In genomic region chr20:2663887-2664719, GRCh38 we compare ENCODE assay signal across 1 cellular context.
TF ChIP-seq lines count a peak whose summit lies in the region.

Gene IDH3B, minus strand, starts transcription at chr20:2664216. Its CDS starts 28 bp downstream, at chr20:2664188.

TF ChIP-seq in HepG2, 621 proteins besides CTCF, POLR2A, EP300 and RAD21 (continued from another document and continues in another):
- TF ChIP-seq, protein P1, sequence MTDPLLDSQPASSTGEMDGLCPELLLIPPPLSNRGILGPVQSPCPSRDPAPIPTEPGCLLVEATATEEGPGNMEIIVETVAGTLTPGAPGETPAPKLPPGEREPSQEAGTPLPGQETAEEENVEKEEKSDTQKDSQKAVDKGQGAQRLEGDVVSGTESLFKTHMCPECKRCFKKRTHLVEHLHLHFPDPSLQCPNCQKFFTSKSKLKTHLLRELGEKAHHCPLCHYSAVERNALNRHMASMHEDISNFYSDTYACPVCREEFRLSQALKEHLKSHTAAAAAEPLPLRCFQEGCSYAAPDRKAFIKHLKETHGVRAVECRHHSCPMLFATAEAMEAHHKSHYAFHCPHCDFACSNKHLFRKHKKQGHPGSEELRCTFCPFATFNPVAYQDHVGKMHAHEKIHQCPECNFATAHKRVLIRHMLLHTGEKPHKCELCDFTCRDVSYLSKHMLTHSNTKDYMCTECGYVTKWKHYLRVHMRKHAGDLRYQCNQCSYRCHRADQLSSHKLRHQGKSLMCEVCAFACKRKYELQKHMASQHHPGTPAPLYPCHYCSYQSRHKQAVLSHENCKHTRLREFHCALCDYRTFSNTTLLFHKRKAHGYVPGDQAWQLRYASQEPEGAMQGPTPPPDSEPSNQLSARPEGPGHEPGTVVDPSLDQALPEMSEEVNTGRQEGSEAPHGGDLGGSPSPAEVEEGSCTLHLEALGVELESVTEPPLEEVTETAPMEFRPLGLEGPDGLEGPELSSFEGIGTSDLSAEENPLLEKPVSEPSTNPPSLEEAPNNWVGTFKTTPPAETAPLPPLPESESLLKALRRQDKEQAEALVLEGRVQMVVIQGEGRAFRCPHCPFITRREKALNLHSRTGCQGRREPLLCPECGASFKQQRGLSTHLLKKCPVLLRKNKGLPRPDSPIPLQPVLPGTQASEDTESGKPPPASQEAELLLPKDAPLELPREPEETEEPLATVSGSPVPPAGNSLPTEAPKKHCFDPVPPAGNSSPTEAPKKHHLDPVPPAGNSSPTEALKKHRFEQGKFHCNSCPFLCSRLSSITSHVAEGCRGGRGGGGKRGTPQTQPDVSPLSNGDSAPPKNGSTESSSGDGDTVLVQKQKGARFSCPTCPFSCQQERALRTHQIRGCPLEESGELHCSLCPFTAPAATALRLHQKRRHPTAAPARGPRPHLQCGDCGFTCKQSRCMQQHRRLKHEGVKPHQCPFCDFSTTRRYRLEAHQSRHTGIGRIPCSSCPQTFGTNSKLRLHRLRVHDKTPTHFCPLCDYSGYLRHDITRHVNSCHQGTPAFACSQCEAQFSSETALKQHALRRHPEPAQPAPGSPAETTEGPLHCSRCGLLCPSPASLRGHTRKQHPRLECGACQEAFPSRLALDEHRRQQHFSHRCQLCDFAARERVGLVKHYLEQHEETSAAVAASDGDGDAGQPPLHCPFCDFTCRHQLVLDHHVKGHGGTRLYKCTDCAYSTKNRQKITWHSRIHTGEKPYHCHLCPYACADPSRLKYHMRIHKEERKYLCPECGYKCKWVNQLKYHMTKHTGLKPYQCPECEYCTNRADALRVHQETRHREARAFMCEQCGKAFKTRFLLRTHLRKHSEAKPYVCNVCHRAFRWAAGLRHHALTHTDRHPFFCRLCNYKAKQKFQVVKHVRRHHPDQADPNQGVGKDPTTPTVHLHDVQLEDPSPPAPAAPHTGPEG (CRISPR knock-in tag; IDR thresholded peaks at IDR 0.05), result peak; percentile 57
- TF ChIP-seq FOXK2 (IDR thresholded peaks at IDR 0.05) (peak; percentile 93), ZNF512 (CRISPR knock-in tag; IDR thresholded peaks at IDR 0.05) (no peak), ZNF34 (CRISPR knock-in tag; IDR thresholded peaks at IDR 0.05; ENCODE audit: borderline replicate concordance) (0 out of 2 replicates have a peak, but pooled peaks have one; percentile 48), NKX3-1 (CRISPR knock-in tag; IDR thresholded peaks at IDR 0.05) (peak; percentile 31; the same call in 1 of the 2 replicates), TARDBP (CRISPR knock-in tag; IDR thresholded peaks at IDR 0.05) (peak; percentile 99), ZNF841 (CRISPR knock-in tag; IDR thresholded peaks at IDR 0.05; ENCODE audit: borderline replicate concordance) (0 out of 2 replicates have a peak, but pooled peaks have one; percentile 20), KIAA2018 (CRISPR knock-in tag; IDR thresholded peaks at IDR 0.05; ENCODE audit: borderline replicate concordance) (peak; percentile 87), RBAK (CRISPR knock-in tag; IDR thresholded peaks at IDR 0.05) (0 out of 2 replicates have a peak, but pooled peaks have one; percentile 33), TOPORS (CRISPR knock-in tag; IDR thresholded peaks at IDR 0.05) (peak; percentile 97), BCLAF1 (IDR thresholded peaks at IDR 0.05) (no peak), KDM3A (CRISPR knock-in tag; IDR thresholded peaks at IDR 0.05; ENCODE audit: low read depth) (peak; percentile 94), MYNN (CRISPR knock-in tag; IDR thresholded peaks at IDR 0.05; ENCODE audit: low read depth) (0 out of 2 replicates have a peak, but pooled peaks have one; percentile 56), ZFP90 (CRISPR knock-in tag; IDR thresholded peaks at IDR 0.05; ENCODE audit: borderline replicate concordance) (peak; percentile 85), TBX3 (IDR thresholded peaks at IDR 0.05; ENCODE audit: borderline replicate concordance) (no peak; the same call in 1 of the 2 replicates)
- TF ChIP-seq, protein P2, sequence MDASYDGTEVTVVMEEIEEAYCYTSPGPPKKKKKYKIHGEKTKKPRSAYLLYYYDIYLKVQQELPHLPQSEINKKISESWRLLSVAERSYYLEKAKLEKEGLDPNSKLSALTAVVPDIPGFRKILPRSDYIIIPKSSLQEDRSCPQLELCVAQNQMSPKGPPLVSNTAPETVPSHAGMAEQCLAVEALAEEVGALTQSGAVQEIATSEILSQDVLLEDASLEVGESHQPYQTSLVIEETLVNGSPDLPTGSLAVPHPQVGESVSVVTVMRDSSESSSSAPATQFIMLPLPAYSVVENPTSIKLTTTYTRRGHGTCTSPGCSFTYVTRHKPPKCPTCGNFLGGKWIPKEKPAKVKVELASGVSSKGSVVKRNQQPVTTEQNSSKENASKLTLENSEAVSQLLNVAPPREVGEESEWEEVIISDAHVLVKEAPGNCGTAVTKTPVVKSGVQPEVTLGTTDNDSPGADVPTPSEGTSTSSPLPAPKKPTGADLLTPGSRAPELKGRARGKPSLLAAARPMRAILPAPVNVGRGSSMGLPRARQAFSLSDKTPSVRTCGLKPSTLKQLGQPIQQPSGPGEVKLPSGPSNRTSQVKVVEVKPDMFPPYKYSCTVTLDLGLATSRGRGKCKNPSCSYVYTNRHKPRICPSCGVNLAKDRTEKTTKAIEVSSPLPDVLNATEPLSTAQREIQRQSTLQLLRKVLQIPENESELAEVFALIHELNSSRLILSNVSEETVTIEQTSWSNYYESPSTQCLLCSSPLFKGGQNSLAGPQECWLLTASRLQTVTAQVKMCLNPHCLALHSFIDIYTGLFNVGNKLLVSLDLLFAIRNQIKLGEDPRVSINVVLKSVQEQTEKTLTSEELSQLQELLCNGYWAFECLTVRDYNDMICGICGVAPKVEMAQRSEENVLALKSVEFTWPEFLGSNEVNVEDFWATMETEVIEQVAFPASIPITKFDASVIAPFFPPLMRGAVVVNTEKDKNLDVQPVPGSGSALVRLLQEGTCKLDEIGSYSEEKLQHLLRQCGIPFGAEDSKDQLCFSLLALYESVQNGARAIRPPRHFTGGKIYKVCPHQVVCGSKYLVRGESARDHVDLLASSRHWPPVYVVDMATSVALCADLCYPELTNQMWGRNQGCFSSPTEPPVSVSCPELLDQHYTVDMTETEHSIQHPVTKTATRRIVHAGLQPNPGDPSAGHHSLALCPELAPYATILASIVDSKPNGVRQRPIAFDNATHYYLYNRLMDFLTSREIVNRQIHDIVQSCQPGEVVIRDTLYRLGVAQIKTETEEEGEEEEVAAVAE (CRISPR knock-in tag; IDR thresholded peaks at IDR 0.05; ENCODE audit: borderline replicate concordance), result peak; percentile 95
- TF ChIP-seq, protein P3, sequence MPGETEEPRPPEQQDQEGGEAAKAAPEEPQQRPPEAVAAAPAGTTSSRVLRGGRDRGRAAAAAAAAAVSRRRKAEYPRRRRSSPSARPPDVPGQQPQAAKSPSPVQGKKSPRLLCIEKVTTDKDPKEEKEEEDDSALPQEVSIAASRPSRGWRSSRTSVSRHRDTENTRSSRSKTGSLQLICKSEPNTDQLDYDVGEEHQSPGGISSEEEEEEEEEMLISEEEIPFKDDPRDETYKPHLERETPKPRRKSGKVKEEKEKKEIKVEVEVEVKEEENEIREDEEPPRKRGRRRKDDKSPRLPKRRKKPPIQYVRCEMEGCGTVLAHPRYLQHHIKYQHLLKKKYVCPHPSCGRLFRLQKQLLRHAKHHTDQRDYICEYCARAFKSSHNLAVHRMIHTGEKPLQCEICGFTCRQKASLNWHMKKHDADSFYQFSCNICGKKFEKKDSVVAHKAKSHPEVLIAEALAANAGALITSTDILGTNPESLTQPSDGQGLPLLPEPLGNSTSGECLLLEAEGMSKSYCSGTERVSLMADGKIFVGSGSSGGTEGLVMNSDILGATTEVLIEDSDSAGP (CRISPR knock-in tag; IDR thresholded peaks at IDR 0.05; ENCODE audit: borderline replicate concordance), result peak; percentile 97
- TF ChIP-seq, protein P4, sequence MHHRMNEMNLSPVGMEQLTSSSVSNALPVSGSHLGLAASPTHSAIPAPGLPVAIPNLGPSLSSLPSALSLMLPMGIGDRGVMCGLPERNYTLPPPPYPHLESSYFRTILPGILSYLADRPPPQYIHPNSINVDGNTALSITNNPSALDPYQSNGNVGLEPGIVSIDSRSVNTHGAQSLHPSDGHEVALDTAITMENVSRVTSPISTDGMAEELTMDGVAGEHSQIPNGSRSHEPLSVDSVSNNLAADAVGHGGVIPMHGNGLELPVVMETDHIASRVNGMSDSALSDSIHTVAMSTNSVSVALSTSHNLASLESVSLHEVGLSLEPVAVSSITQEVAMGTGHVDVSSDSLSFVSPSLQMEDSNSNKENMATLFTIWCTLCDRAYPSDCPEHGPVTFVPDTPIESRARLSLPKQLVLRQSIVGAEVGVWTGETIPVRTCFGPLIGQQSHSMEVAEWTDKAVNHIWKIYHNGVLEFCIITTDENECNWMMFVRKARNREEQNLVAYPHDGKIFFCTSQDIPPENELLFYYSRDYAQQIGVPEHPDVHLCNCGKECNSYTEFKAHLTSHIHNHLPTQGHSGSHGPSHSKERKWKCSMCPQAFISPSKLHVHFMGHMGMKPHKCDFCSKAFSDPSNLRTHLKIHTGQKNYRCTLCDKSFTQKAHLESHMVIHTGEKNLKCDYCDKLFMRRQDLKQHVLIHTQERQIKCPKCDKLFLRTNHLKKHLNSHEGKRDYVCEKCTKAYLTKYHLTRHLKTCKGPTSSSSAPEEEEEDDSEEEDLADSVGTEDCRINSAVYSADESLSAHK (CRISPR knock-in tag; IDR thresholded peaks at IDR 0.05; ENCODE audit: borderline replicate concordance), result 0 out of 2 replicates have a peak, but pooled peaks have one; percentile 89
